In the genomic region with DNA sequence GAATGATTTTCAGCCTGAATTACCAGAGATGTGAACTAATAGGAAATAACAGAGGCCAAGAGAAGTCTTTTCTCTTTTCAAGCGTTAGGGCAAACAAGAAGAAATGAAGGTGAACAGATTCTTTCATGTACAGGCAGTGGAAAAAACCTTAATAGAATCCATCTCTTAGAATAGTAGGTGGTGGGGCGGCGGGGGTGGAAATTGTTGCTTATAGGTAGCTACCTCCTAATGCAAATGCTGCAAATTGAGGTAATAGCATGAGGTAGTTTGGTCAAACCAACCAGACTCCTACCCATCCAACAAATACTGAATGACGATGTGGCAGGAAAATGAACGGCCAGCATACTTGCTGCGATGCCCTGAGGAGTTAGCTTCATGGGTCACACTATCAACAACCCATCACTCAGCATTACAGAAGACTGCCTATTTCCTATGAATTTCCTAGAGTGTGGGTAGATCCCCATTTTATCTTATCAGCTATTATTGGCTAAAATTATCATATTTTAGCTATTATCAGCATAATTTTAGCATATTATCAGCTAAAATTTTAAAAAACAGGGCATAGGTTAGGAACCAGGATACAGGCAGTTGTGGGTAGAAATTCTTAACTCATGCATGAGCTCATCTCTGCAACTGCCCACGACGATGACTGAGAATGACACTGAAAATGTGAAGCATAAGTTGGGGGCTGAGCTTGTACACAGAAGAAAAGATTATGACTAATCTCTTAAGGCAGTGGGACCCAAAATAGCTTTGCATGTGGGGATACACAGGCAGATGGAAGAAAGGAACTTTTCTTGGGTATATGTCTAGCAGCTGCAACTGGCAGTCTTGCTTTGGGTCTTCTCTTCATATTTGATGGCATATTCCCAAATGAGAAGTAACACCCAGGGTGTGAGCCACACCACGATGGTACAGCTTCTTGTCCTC, we compare ENCODE assay signal across 8 cellular contexts.
A peak's percentile ranks its signal among the peaks of the same experiment; 100 is the strongest.
DNase-seq lines count a peak whose midpoint lies in the region; ATAC-seq and TF ChIP-seq lines count a peak whose summit lies in the region.

No MANE protein-coding gene starts in this region.

- H3K4me3 Mint-ChIP-seq in natural killer cell treated with Interleukin-12 subunit alpha and Interleukin-12 subunit beta and Interleukin-15 and Interleukin-18, amount 100 ng/mL, for 72 hours: no peak overlapping the region
- no peak overlapping the region for H3K4me3 Mint-ChIP-seq in natural killer cell

- ATAC-seq in natural killer cell treated with Interleukin-12 subunit alpha and Interleukin-12 subunit beta and Interleukin-15 and Interleukin-18, amount 100 ng/mL, for 72 hours: peak; percentile 61 to 96
- ATAC-seq in natural killer cell: no peak
- peak; percentile 79 for ATAC-seq in HG03159 (IDR thresholded peaks at IDR 0.05; ENCODE audit: unreplicated experiment)
- no peak for ATAC-seq in heart right ventricle

- H3K27ac ChIP-seq in heart right ventricle: peak overlapping the region in 2 of 10 donors; percentile 11 to 53

- intact Hi-C loops in natural killer cell (cut with micrococcal nuclease) (no loop called here), heart right ventricle (cut with DNase I) (loop anchor here in 1 of 10 donors (5.0 kb wide), 1 partner anchor 35 kb away; no protein-coding TSS in a partner anchor)

- peaks cover 45% of the 10 kb centered on the region for H3K36me3 Mint-ChIP-seq in natural killer cell treated with Interleukin-12 subunit alpha and Interleukin-12 subunit beta and Interleukin-15 and Interleukin-18, amount 100 ng/mL, for 72 hours
- peaks cover 43% of the 10 kb centered on the region for H3K36me3 Mint-ChIP-seq in natural killer cell

- H3K36me3 ChIP-seq in heart right ventricle: peaks cover 0 to 100% (median 71%) of the 10 kb centered on the region in 9 donors

- DNase-seq in natural killer cell treated with Interleukin-12 subunit alpha and Interleukin-12 subunit beta and Interleukin-15 and Interleukin-18, amount 100 ng/mL, for 72 hours (ENCODE audit: low spot score): no peak
- DNase-seq in natural killer cell (no peak), astrocyte of the spinal cord (ENCODE audit: low read depth, low spot score) (peak; percentile 84), NCI-H1092 treated with DMSO at 0.1 percent for 48 hours (lab: John Stamatoyannopoulos, UW) (no peak), heart right ventricle (no peak), DMS153 (lab: John Stamatoyannopoulos, UW) (no peak)
- peak; percentile 30 to 42 (median 33) for DNase-seq in stimulated activated CD4-positive, alpha-beta T cell treated with anti-CD3 and anti-CD28 coated beads, TNF-alpha, amount 100 ng/mL, for 24 hours (ENCODE audit: low read depth in 3 of 3)

- peak overlapping the region in 1 of 2 donors; percentile 23 for H3K27ac Mint-ChIP-seq in natural killer cell treated with Interleukin-12 subunit alpha and Interleukin-12 subunit beta and Interleukin-15 and Interleukin-18, amount 100 ng/mL, for 72 hours
- no peak overlapping the region for H3K27ac Mint-ChIP-seq in natural killer cell

- no peaks in the 10 kb centered on the region for H3K9me3 Mint-ChIP-seq in natural killer cell treated with Interleukin-12 subunit alpha and Interleukin-12 subunit beta and Interleukin-15 and Interleukin-18, amount 100 ng/mL, for 72 hours
- no peaks in the 10 kb centered on the region for H3K9me3 Mint-ChIP-seq in natural killer cell

- H3K4me1 Mint-ChIP-seq in natural killer cell treated with Interleukin-12 subunit alpha and Interleukin-12 subunit beta and Interleukin-15 and Interleukin-18, amount 100 ng/mL, for 72 hours (ENCODE audit: low read depth in 2 of 2): no peaks in the 10 kb centered on the region
- no peaks in the 10 kb centered on the region for H3K4me1 Mint-ChIP-seq in natural killer cell

- WGBS in heart right ventricle, 2 donors: 86% methylated on average over 9 of the region's 9 CpGs

- H3K9me3 ChIP-seq in heart right ventricle: no peaks in the 10 kb centered on the region

- TF ChIP-seq CTCF in natural killer cell (IDR thresholded peaks at IDR 0.05) (no peak), astrocyte of the spinal cord (IDR thresholded peaks at IDR 0.05; ENCODE audit: low read depth, low read length) (no peak), heart right ventricle (IDR thresholded peaks at IDR 0.05) (no peak)

- in situ Hi-C loops in astrocyte of the spinal cord (cut with HindIII; ENCODE audit: low sequenced_read_pairs): no loop called here

- peaks cover 0 to 17% (median 7%) of the 10 kb centered on the region in 9 donors for H3K4me1 ChIP-seq in heart right ventricle

- no peaks in the 10 kb centered on the region for H3K27me3 ChIP-seq in heart right ventricle

- no peaks in the 10 kb centered on the region for H3K27me3 Mint-ChIP-seq in natural killer cell treated with Interleukin-12 subunit alpha and Interleukin-12 subunit beta and Interleukin-15 and Interleukin-18, amount 100 ng/mL, for 72 hours
- no peaks in the 10 kb centered on the region for H3K27me3 Mint-ChIP-seq in natural killer cell (ENCODE audit: low read depth in 2 of 2)

- H3K4me3 ChIP-seq in astrocyte of the spinal cord (ENCODE audit: low read depth, low read length) (no peak overlapping the region), heart right ventricle (no peak overlapping the region)

Comparison
In these comparisons a context has a peak if more than half of its experiments do, and no peak if none do; other contexts are left out.
1. ATAC-seq: peak in natural killer cell treated with Interleukin-12 subunit alpha and Interleukin-12 subunit beta and Interleukin-15 and Interleukin-18, amount 100 ng/mL, for 72 hours (2 of 2) and HG03159 (single experiment); none in natural killer cell (0 of 3) and heart right ventricle (0 of 8).
2. DNase-seq: peak in astrocyte of the spinal cord (single experiment) and stimulated activated CD4-positive, alpha-beta T cell treated with anti-CD3 and anti-CD28 coated beads, TNF-alpha, amount 100 ng/mL, for 24 hours (3 of 3); none in natural killer cell treated with Interleukin-12 subunit alpha and Interleukin-12 subunit beta and Interleukin-15 and Interleukin-18, amount 100 ng/mL, for 72 hours (single experiment), natural killer cell (single experiment), NCI-H1092 treated with DMSO at 0.1 percent for 48 hours (single experiment), heart right ventricle (0 of 2) and DMS153 (single experiment).